In the genomic region with DNA sequence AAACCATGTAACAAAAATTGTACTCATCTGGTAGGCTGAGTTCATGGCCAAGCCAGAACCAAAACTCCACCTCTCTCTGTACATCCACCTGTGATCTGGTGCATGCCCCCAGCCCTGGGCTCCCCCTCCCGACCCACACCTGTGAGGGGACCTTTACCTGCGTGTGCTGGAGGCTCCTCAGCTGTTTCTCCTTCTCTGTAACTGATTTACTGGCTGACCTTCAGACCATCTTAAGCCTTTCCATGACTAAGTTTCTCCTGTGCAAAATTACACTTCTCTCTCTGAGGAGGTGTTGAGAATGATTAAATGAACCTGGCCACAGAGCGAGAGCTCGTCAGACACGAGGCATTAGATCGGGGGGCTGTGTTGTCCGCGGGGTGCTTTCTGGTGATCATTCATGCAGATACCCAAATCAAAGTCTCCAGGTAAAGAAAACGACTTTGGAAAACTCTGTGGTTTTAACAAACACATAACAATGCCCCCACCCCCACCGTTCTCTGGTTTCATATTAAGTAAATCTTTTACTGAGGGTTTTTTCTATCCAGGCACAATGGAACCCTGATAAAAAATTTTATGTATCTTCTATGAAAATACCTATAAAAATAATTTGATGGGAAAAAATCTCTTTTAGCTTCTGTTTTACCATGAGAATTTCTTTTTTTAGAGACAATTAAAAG, we compare ENCODE assay signal across 1 cellular context.
TF ChIP-seq lines count a peak whose summit lies in the region.

No MANE protein-coding gene starts in this region.

TF ChIP-seq in GM12878, 131 proteins besides CTCF, POLR2A, EP300 and RAD21 (continued from another document):
- TF ChIP-seq, protein P1, sequence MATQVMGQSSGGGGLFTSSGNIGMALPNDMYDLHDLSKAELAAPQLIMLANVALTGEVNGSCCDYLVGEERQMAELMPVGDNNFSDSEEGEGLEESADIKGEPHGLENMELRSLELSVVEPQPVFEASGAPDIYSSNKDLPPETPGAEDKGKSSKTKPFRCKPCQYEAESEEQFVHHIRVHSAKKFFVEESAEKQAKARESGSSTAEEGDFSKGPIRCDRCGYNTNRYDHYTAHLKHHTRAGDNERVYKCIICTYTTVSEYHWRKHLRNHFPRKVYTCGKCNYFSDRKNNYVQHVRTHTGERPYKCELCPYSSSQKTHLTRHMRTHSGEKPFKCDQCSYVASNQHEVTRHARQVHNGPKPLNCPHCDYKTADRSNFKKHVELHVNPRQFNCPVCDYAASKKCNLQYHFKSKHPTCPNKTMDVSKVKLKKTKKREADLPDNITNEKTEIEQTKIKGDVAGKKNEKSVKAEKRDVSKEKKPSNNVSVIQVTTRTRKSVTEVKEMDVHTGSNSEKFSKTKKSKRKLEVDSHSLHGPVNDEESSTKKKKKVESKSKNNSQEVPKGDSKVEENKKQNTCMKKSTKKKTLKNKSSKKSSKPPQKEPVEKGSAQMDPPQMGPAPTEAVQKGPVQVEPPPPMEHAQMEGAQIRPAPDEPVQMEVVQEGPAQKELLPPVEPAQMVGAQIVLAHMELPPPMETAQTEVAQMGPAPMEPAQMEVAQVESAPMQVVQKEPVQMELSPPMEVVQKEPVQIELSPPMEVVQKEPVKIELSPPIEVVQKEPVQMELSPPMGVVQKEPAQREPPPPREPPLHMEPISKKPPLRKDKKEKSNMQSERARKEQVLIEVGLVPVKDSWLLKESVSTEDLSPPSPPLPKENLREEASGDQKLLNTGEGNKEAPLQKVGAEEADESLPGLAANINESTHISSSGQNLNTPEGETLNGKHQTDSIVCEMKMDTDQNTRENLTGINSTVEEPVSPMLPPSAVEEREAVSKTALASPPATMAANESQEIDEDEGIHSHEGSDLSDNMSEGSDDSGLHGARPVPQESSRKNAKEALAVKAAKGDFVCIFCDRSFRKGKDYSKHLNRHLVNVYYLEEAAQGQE (IDR thresholded peaks at IDR 0.05; ENCODE audit: low read depth, low read length) = no peak
